ENCODE assay signal across 8 cellular contexts in the genomic region with DNA sequence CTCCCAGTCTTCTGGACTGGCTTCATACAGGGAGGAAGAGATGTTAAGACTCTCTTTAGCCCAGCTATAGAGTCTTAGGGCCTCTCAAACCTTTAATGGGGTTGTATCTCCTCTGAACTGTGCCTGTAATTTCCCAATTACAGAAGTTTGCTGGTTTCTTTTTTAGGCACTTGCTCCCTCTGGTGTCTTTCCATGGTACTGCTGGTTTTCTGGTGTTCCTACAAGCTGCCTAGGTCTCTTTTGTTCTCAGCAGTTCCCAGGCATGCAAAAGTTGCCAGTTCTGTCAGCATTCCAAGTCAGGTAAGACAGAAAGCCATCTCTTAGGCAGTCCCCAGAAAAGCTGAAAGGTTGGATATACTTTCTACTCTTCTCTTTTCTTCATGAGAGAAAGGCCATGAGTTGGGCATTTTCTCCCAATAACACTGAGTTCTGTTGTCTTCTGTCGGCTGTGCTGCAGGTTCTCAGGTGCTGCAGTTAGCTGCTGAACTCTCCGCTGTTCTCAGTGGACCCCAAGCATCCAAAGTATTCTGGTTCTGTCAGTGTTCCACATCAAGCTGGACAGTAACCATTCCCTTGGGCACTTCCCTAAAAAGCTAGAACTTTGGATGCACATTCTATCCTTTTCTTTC. TPM values are rescaled to one million over a fixed set of nuclear protein-coding genes. Genes with fewer than 3 reads are reported as not detected.
DNase-seq lines count a peak whose midpoint lies in the region; ATAC-seq and TF ChIP-seq lines count a peak whose summit lies in the region.

No MANE protein-coding gene starts in this region.

- in situ Hi-C loops in astrocyte of the cerebellum (cut with HindIII; ENCODE audit: low sequenced_read_pairs) = no loop called here

- no peak overlapping the region for H3K4me3 ChIP-seq in astrocyte of the cerebellum (ENCODE audit: low read depth, low read length)

- peak; percentile 3 for DNase-seq in NK-92 treated with Interleukin-12 subunit alpha and Interleukin-12 subunit beta, amount 100 ng/mL, for 24 hours (lab: John Stamatoyannopoulos, UW)
- DNase-seq in NK-92 (lab: John Stamatoyannopoulos, UW; ENCODE audit: unreplicated experiment) (no peak), HUDEP-2 (lab: John Stamatoyannopoulos, UW; ENCODE audit: unreplicated experiment in 76 of 76) (peak in 59 of 76 experiments; percentile 2 to 74 (median 36)), RPMI8226 (peak; percentile 73), astrocyte of the cerebellum (ENCODE audit: low read depth) (peak; percentile 38), left colon (peak in 1 of 2 donors; percentile 66)
- peak; percentile 20 for DNase-seq in stimulated activated CD8-positive, alpha-beta memory T cell treated with anti-CD3 and anti-CD28 coated beads, Interleukin-7, amount 100 ng/mL, for 24 hours (ENCODE audit: low read depth)

- peak; percentile 79 for TF ChIP-seq CTCF in astrocyte of the cerebellum (IDR thresholded peaks at IDR 0.05; ENCODE audit: low read depth, low read length, missing control alignments)

- peak; percentile 73 for ATAC-seq in left colon
- ATAC-seq in GM18873 (IDR thresholded peaks at IDR 0.05; ENCODE audit: low FRiP score, unreplicated experiment) = no peak

- intact Hi-C loops in left colon (cut with DNase I, micrococcal nuclease) = no loop called here

RNA-seq across cellular contexts. Expression of gene EHHADH, which starts 54.4 kb away (rescaled TPM):
- 10 to 100 TPM; 35.5 to 43.8 TPM for total RNA-seq in left colon

RNA-seq across cellular contexts. Expression of gene MAP3K13, which starts 54.7 kb away (rescaled TPM):
- 10 to 100 TPM; 47.0 to 51.0 TPM for total RNA-seq in left colon
